In genomic region chr17:9205520-9206159, GRCh38 we compare ENCODE assay signal across 33 cellular contexts.
DNase-seq lines count a peak whose midpoint lies in the region; ATAC-seq, FAIRE-seq and TF ChIP-seq lines count a peak whose summit lies in the region.
"Had no signal": no experiment of that assay in that cellular context is flagged by ENCODE, and none has a peak within 500 bp of the region (broad histone marks: within the 10 kb centered on the region; RNA-seq: fewer than 3 reads in every experiment).

No MANE protein-coding gene starts in this region.

- H2AFZ ChIP-seq in OCI-LY7 (ENCODE audit: low read length) (no peak overlapping the region), SK-N-SH (ENCODE audit: low read depth) (no peak overlapping the region)
- H2AFZ ChIP-seq: GM23338 had no signal

- H3K4me3 ChIP-seq in BLaER1 (no peak overlapping the region), OCI-LY7 (ENCODE audit: low read depth, low read length, poor library complexity, severe bottlenecking) (no peak overlapping the region), kidney (ENCODE audit: low read length in 2 of 2) (no peak overlapping the region), SK-N-SH (ENCODE audit: low read depth in 2 of 2, low read length in 1 of 2) (no peak overlapping the region)
- H3K4me3 ChIP-seq: GM23338, left ventricle myocardium inferior, sigmoid colon, suprapubic skin had no signal

- H3K27ac ChIP-seq in BLaER1 (peak overlapping the region; percentile 56), OCI-LY7 (ENCODE audit: low read depth, low read length, poor library complexity, severe bottlenecking) (no peak overlapping the region), kidney (ENCODE audit: low read depth in 2 of 2, low read length in 2 of 2) (no peak overlapping the region), SK-N-SH (ENCODE audit: low read depth in 2 of 2, low read length in 1 of 2) (no peak overlapping the region)
- H3K27ac ChIP-seq: left ventricle myocardium inferior, neutrophil, suprapubic skin had no signal

- H3K9me3 ChIP-seq in BLaER1 (no peaks in the 10 kb centered on the region), OCI-LY7 (ENCODE audit: low read length) (no peaks in the 10 kb centered on the region), kidney (ENCODE audit: control insufficient read depth in 1 of 2, low read length in 2 of 2) (no peaks in the 10 kb centered on the region), SK-N-SH (no peaks in the 10 kb centered on the region)
- H3K9me3 ChIP-seq: ascending aorta, left ventricle myocardium inferior, neutrophil, sigmoid colon, suprapubic skin had no signal

- H3K27ac Mint-ChIP-seq in stimulated activated effector memory CD8-positive, alpha-beta T cell treated with anti-CD3 and anti-CD28 coated beads, Interleukin-12 subunit alpha, Interleukin-12 subunit beta, amount 100 ng/mL, for 72 hours, result no peak overlapping the region
- H3K27ac Mint-ChIP-seq: activated naive CD8-positive, alpha-beta T cell treated with anti-CD3 and anti-CD28 coated beads for 36 hours; GM23338; T-helper 2 cell treated with Interferon-gamma antibody and Interleukin-4, amounts not matched to agents 5 μg/mL and 100 μg/mL, for 36 hours had no signal

- H3K9ac ChIP-seq in BLaER1, result 0 out of 2 replicates have a peak overlapping the region, but pooled peaks have one; percentile 2
- no peak overlapping the region for H3K9ac ChIP-seq in kidney (ENCODE audit: low read length in 2 of 2)
- H3K9ac ChIP-seq in SK-N-SH, result no peak overlapping the region

- POLR2A ChIA-PET in OCI-LY7 (lab: Charles Lee) (no interaction called here), SK-N-SH (lab: Yijun Ruan, JAX) (interaction anchor here (0.6 kb wide), 1 partner anchor 70 kb away, joined by 3 read pairs; no protein-coding TSS in a partner anchor)

- no peak overlapping the region for H3K4me3 Mint-ChIP-seq in stimulated activated effector memory CD8-positive, alpha-beta T cell treated with anti-CD3 and anti-CD28 coated beads, Interleukin-12 subunit alpha, Interleukin-12 subunit beta, amount 100 ng/mL, for 72 hours
- H3K4me3 Mint-ChIP-seq: activated naive CD8-positive, alpha-beta T cell treated with anti-CD3 and anti-CD28 coated beads for 36 hours; GM23338; T-helper 2 cell treated with Interferon-gamma antibody and Interleukin-4, amounts not matched to agents 5 μg/mL and 100 μg/mL, for 36 hours had no signal

- H3K36me3 Mint-ChIP-seq in stimulated activated effector memory CD8-positive, alpha-beta T cell treated with anti-CD3 and anti-CD28 coated beads, Interleukin-12 subunit alpha, Interleukin-12 subunit beta, amount 100 ng/mL, for 72 hours, result no peaks in the 10 kb centered on the region
- H3K36me3 Mint-ChIP-seq: activated naive CD8-positive, alpha-beta T cell treated with anti-CD3 and anti-CD28 coated beads for 36 hours had no signal

- no peaks in the 10 kb centered on the region for H3K36me3 ChIP-seq in BLaER1
- H3K36me3 ChIP-seq in OCI-LY7 (ENCODE audit: insufficient read depth, low read length), result no peaks in the 10 kb centered on the region
- no peaks in the 10 kb centered on the region for H3K36me3 ChIP-seq in kidney (ENCODE audit: control insufficient read depth in 1 of 2, insufficient read depth in 2 of 2, low read length in 2 of 2)
- no peaks in the 10 kb centered on the region for H3K36me3 ChIP-seq in SK-N-SH (replicated peaks in 1 of 2; ENCODE audit: control insufficient read depth in 1 of 2, insufficient read depth in 2 of 2, low read length in 1 of 2)
- H3K36me3 ChIP-seq: ascending aorta, left ventricle myocardium inferior, neutrophil, sigmoid colon, suprapubic skin had no signal

- peak; percentile 19 for ATAC-seq in stimulated activated effector memory CD8-positive, alpha-beta T cell treated with anti-CD3 and anti-CD28 coated beads, Interleukin-12 subunit alpha, Interleukin-12 subunit beta, amount 100 ng/mL, for 72 hours
- ATAC-seq in HG03175 (IDR thresholded peaks at IDR 0.05; ENCODE audit: unreplicated experiment), result no peak
- ATAC-seq: GM23338 had no signal

- no peaks in the 10 kb centered on the region for H3K27me3 ChIP-seq in BLaER1
- no peaks in the 10 kb centered on the region; the same call in 1 of the 2 replicates for H3K27me3 ChIP-seq in SK-N-SH (ENCODE audit: insufficient read depth)
- H3K27me3 ChIP-seq: ascending aorta, neutrophil, sigmoid colon, suprapubic skin had no signal

- DNase-seq in OCI-LY7 (ENCODE audit: low spot score) (no peak), kidney (peak; percentile 44), SK-N-SH (no peak), posterior vena cava (ENCODE audit: low spot score) (no peak)
- DNase-seq in stimulated activated effector memory CD8-positive, alpha-beta T cell treated with anti-CD3 and anti-CD28 coated beads, Interleukin-12 subunit alpha, Interleukin-12 subunit beta, amount 100 ng/mL, for 72 hours (ENCODE audit: low spot score in 2 of 2), result no peak
- DNase-seq in stimulated activated naive CD4-positive, alpha-beta T cell treated with Interleukin-2 at 50 U/mL for 16 hours (lab: John Stamatoyannopoulos, UW), result no peak
- DNase-seq: activated CD8-positive, alpha-beta memory T cell treated with anti-CD3 and anti-CD28 coated beads for 24 hours; activated effector memory CD4-positive, alpha-beta T cell treated with Interleukin-2 at 50 U/mL for 16 hours; activated naive CD8-positive, alpha-beta T cell treated with anti-CD3 and anti-CD28 coated beads for 36 hours; activated T-cell treated with anti-CD3 and anti-CD28 coated beads, Interleukin-2, amount 50 U/mL, for 1 hour; DMS 273 treated with DMSO at 0.1 percent for 48 hours; effector memory CD4-positive, alpha-beta T cell; glutamatergic neuron; left ventricle myocardium inferior; mesendoderm; MM.1S; NCI-H1105 treated with DMSO at 0.1 percent for 48 hours; NCI-H2029 treated with DMSO at 0.1 percent for 48 hours; NCI-H2227 treated with DMSO at 0.1 percent for 48 hours; NCI-H526; SHP77; sigmoid colon; stimulated activated CD4-positive, alpha-beta T cell treated with anti-CD3 and anti-CD28 coated beads, Interleukin-15, amount 100 ng/mL, for 24 hours; stimulated activated CD4-positive, alpha-beta T cell treated with anti-CD3 and anti-CD28 coated beads, Interleukin-4, amount 100 ng/mL, for 4 hours had no signal

- H3K4me1 ChIP-seq in BLaER1, result peaks cover 90% of the 10 kb centered on the region
- peaks cover 10% of the 10 kb centered on the region for H3K4me1 ChIP-seq in OCI-LY7 (ENCODE audit: insufficient read depth, low read length, poor library complexity, severe bottlenecking)
- H3K4me1 ChIP-seq in kidney (ENCODE audit: control insufficient read depth in 1 of 2, insufficient read depth in 1 of 2, low read depth in 1 of 2, low read length in 2 of 2), result peaks cover 0 to 2% of the 10 kb centered on the region in 2 donors
- peaks cover 0 to 8% of the 10 kb centered on the region in 2 experiments; a peak in 1 of 4 replicates for H3K4me1 ChIP-seq in SK-N-SH (ENCODE audit: control insufficient read depth in 1 of 2, insufficient read depth in 2 of 2, low read depth in 1 of 2, low read length in 1 of 2)
- H3K4me1 ChIP-seq: left ventricle myocardium inferior had no signal

- H3F3A ChIP-seq in SK-N-SH (replicated peaks; ENCODE audit: insufficient read depth), result no peaks in the 10 kb centered on the region

- CTCF ChIA-PET in OCI-LY7 (lab: Charles Lee; ENCODE audit: unreplicated experiment), result no interaction called here
- CTCF ChIA-PET in SK-N-SH (lab: Yijun Ruan, JAX), result interaction anchor here (0.9 kb wide), 1 partner anchor 14 kb away, joined by 4 read pairs; no protein-coding TSS in a partner anchor

- H3K9me3 Mint-ChIP-seq in stimulated activated effector memory CD8-positive, alpha-beta T cell treated with anti-CD3 and anti-CD28 coated beads, Interleukin-12 subunit alpha, Interleukin-12 subunit beta, amount 100 ng/mL, for 72 hours, result no peaks in the 10 kb centered on the region
- H3K9me3 Mint-ChIP-seq: activated naive CD8-positive, alpha-beta T cell treated with anti-CD3 and anti-CD28 coated beads for 36 hours; GM23338; T-helper 2 cell treated with Interferon-gamma antibody and Interleukin-4, amounts not matched to agents 5 μg/mL and 100 μg/mL, for 36 hours had no signal

- H3K79me2 ChIP-seq in OCI-LY7 (ENCODE audit: insufficient read depth, low read depth, low read length) (no peaks in the 10 kb centered on the region), SK-N-SH (ENCODE audit: insufficient read depth) (no peaks in the 10 kb centered on the region)

- no peak for TF ChIP-seq EP300 in SK-N-SH (IDR thresholded peaks at IDR 0.05; ENCODE audit: borderline replicate concordance in 1 of 2, low read depth in 1 of 2, low read length in 1 of 2)

- intact Hi-C loops in OCI-LY7 (cut with micrococcal nuclease; ENCODE audit: unreplicated experiment), result no loop called here
- intact Hi-C loops in kidney (cut with DNase I), result no loop called here
- intact Hi-C loops in posterior vena cava (cut with DNase I), result no loop called here

- peak overlapping the region; percentile 67 for H3K4me2 ChIP-seq in BLaER1
- 0 out of 2 replicates have a peak overlapping the region, but pooled peaks have one; percentile 32 for H3K4me2 ChIP-seq in OCI-LY7 (ENCODE audit: low read length)
- H3K4me2 ChIP-seq in SK-N-SH, result no peak overlapping the region
- H3K4me2 ChIP-seq: GM23338 had no signal

- no peak for FAIRE-seq in kidney (lab: Jason Lieb, UNC)
- FAIRE-seq: colon, urothelium cell line had no signal

- WGBS in SK-N-SH (ENCODE audit: low lambda C conversion rate), result 43% methylated on average over 13 of the region's 14 CpGs

- BruUV-seq in OCI-LY7 (replicated peaks; lab: Mats Ljungman, UMichigan), result no TSS peak

- H4K20me1 ChIP-seq in BLaER1 (no peaks in the 10 kb centered on the region), OCI-LY7 (ENCODE audit: insufficient read depth, low read length) (no peaks in the 10 kb centered on the region), SK-N-SH (ENCODE audit: insufficient read depth) (no peaks in the 10 kb centered on the region)

- H3K4me1 Mint-ChIP-seq in stimulated activated effector memory CD8-positive, alpha-beta T cell treated with anti-CD3 and anti-CD28 coated beads, Interleukin-12 subunit alpha, Interleukin-12 subunit beta, amount 100 ng/mL, for 72 hours, result peaks cover 6% of the 10 kb centered on the region

- no peak for TF ChIP-seq RAD21 in SK-N-SH (IDR thresholded peaks at IDR 0.05; ENCODE audit: low read length)

- no peaks in the 10 kb centered on the region for H3K9me2 ChIP-seq in OCI-LY7 (ENCODE audit: insufficient read depth, low read length)
- no peaks in the 10 kb centered on the region for H3K9me2 ChIP-seq in SK-N-SH

- TF ChIP-seq CTCF in OCI-LY7 (conservative IDR thresholded peaks at IDR 0.05; ENCODE audit: low read length), result no peak
- TF ChIP-seq CTCF in kidney (IDR thresholded peaks at IDR 0.05; ENCODE audit: borderline replicate concordance, extremely low read depth, insufficient read depth), result no peak
- TF ChIP-seq CTCF in SK-N-SH (IDR thresholded peaks at IDR 0.05), result no peak

TF ChIP-seq in SK-N-SH, 30 proteins besides CTCF, POLR2A, EP300 and RAD21 (continues in another document):
- TF ChIP-seq TAF1 (IDR thresholded peaks at IDR 0.05; ENCODE audit: borderline replicate concordance, low read depth, low read length) (no peak), CHD2 (IDR thresholded peaks at IDR 0.05; ENCODE audit: low read length, partially characterized antibody) (no peak), YY1 (IDR thresholded peaks at IDR 0.05; ENCODE audit: low read depth) (no peak), NFIC (IDR thresholded peaks at IDR 0.05; ENCODE audit: borderline replicate concordance) (no peak)
